ENCODE assay signal across 22 cellular contexts in genomic region chr5:112485802-112486427, GRCh38.
DNase-seq lines count a peak whose midpoint lies in the region; ATAC-seq and TF ChIP-seq lines count a peak whose summit lies in the region.
"Had no signal": no experiment of that assay in that cellular context is flagged by ENCODE, and none has a peak within 500 bp of the region (broad histone marks: within the 10 kb centered on the region; RNA-seq: fewer than 3 reads in every experiment).

No MANE protein-coding gene starts in this region.

- no peak overlapping the region for H3K27ac ChIP-seq in mammary epithelial cell (ENCODE audit: insufficient read depth, low read depth, low read length)
- no peak overlapping the region for H3K27ac ChIP-seq in breast epithelium
- H3K27ac ChIP-seq in transverse colon: no peak overlapping the region
- H3K27ac ChIP-seq: 22Rv1, KMS-11 had no signal

- intact Hi-C loops in mammary epithelial cell (cut with micrococcal nuclease): no loop called here
- intact Hi-C loops in breast epithelium (cut with DNase I; ENCODE audit: low total_unique reads): no loop called here
- intact Hi-C loops in transverse colon (cut with DNase I; ENCODE audit: low total_unique reads): no loop called here

- H3K9ac ChIP-seq in mammary epithelial cell (ENCODE audit: insufficient read depth, low read length): no peak overlapping the region
- H3K9ac ChIP-seq: KMS-11 had no signal

- ATAC-seq in left lobe of liver: peak; percentile 62

- peak overlapping the region; percentile 3 for H2AFZ ChIP-seq in mammary epithelial cell (ENCODE audit: low read depth, low read length)

- TF ChIP-seq CTCF in mammary epithelial cell (conservative IDR thresholded peaks at IDR 0.05 in 1 of 2, IDR thresholded peaks at IDR 0.05 in 1 of 2; ENCODE audit: extremely low read depth in 1 of 2, insufficient read depth in 1 of 2, low read depth in 1 of 2, low read length in 2 of 2) (no peak), breast epithelium (IDR thresholded peaks at IDR 0.05) (no peak), transverse colon (IDR thresholded peaks at IDR 0.05) (no peak)

- H3K27me3 ChIP-seq in mammary epithelial cell (ENCODE audit: insufficient read depth, low read length): no peaks in the 10 kb centered on the region
- H3K27me3 ChIP-seq in breast epithelium: no peaks in the 10 kb centered on the region
- H3K27me3 ChIP-seq in transverse colon: no peaks in the 10 kb centered on the region

- BruUV-seq in mammary epithelial cell (replicated peaks; lab: Mats Ljungman, UMichigan): no TSS peak

- H4K20me1 ChIP-seq in mammary epithelial cell (ENCODE audit: insufficient read depth, low read length): no peaks in the 10 kb centered on the region

- in situ Hi-C loops in mammary epithelial cell (cut with MboI; ENCODE audit: low sequenced_read_pairs in 2 of 2): no loop called here
- in situ Hi-C loops in transverse colon (cut with MboI; ENCODE audit: low pct_ligation_motif_present in 1 of 4, low pct_unique_long_range_greater_than_20kb in 1 of 4, low sequenced_read_pairs in 3 of 4): no loop called here

- TF ChIP-seq POLR2A in breast epithelium (IDR thresholded peaks at IDR 0.05): no peak
- no peak for TF ChIP-seq POLR2A in transverse colon (IDR thresholded peaks at IDR 0.05)

- no peaks in the 10 kb centered on the region for H3K79me2 ChIP-seq in mammary epithelial cell (ENCODE audit: insufficient read depth, low read length)

- dilution Hi-C loops in mammary epithelial cell (cut with HindIII; ENCODE audit: low sequenced_read_pairs): no loop called here

- CTCF ChIA-PET in mammary epithelial cell (lab: Charles Lee; ENCODE audit: low non-redundant PET): no interaction called here

- H3K36me3 ChIP-seq in mammary epithelial cell (ENCODE audit: insufficient read depth, low read length) (no peaks in the 10 kb centered on the region), breast epithelium (no peaks in the 10 kb centered on the region), transverse colon (no peaks in the 10 kb centered on the region)

- no peak overlapping the region for H3K4me2 ChIP-seq in mammary epithelial cell (ENCODE audit: insufficient read depth, low read depth, low read length)
- H3K4me2 ChIP-seq: KMS-11 had no signal

- WGBS in mammary epithelial cell (ENCODE audit: low coverage, missing lambda C conversion rate): 66% methylated on average over 2 of the region's 2 CpGs
- WGBS in transverse colon (ENCODE audit: low coverage in 1 of 2), 2 donors: 20 to 22% methylated on average over 1 to 2 of the region's 2 CpGs

- TF ChIP-seq EP300 in transverse colon (IDR thresholded peaks at IDR 0.05; ENCODE audit: low read depth): no peak

- DNase-seq in mammary epithelial cell (no peak), breast epithelium (ENCODE audit: low spot score in 2 of 2) (no peak), dermis blood vessel endothelial cell (peak; percentile 60), left lobe of liver (ENCODE audit: low spot score) (no peak), pulmonary artery endothelial cell (ENCODE audit: low read depth, low spot score) (peak; percentile 37), transverse colon (no peak), NOMO-1 treated with DMSO at 0.1 percent for 48 hours (lab: John Stamatoyannopoulos, UW; ENCODE audit: unreplicated experiment) (no peak), pons (ENCODE audit: low spot score) (no peak)
- DNase-seq: DMS 273 treated with DMSO at 0.1 percent for 48 hours, DND-41, H7, HFFc6, MV-4-11, NCI-H1417, NCI-H187, NCI-H2107, NCI-H2227 treated with DMSO at 0.1 percent for 48 hours, NCI-H510A treated with DMSO at 0.1 percent for 48 hours, NCI-H774, OCI-M1 had no signal

- H3K4me3 ChIP-seq in mammary epithelial cell (replicated peaks in 1 of 3; ENCODE audit: insufficient read depth in 1 of 3, low read depth in 2 of 3, low read length in 3 of 3): no peak overlapping the region
- H3K4me3 ChIP-seq in breast epithelium: no peak overlapping the region
- no peak overlapping the region for H3K4me3 ChIP-seq in transverse colon

- H3K4me1 ChIP-seq in mammary epithelial cell (ENCODE audit: insufficient read depth, low read length) (no peaks in the 10 kb centered on the region), breast epithelium (no peaks in the 10 kb centered on the region), transverse colon (peaks cover 0 to 3% (median 0%) of the 10 kb centered on the region in 4 donors)

- no peaks in the 10 kb centered on the region for H3K9me3 ChIP-seq in mammary epithelial cell (replicated peaks; ENCODE audit: insufficient read depth, low read length)
- no peaks in the 10 kb centered on the region for H3K9me3 ChIP-seq in breast epithelium
- H3K9me3 ChIP-seq in transverse colon: no peaks in the 10 kb centered on the region

Comparison
In these comparisons a context has a peak if more than half of its experiments do, and no peak if none do; other contexts are left out.
1. DNase-seq: peak in dermis blood vessel endothelial cell (single experiment) and pulmonary artery endothelial cell (single experiment); none in mammary epithelial cell (single experiment), breast epithelium (0 of 2), left lobe of liver (single experiment), transverse colon (single experiment), NOMO-1 treated with DMSO at 0.1 percent for 48 hours (single experiment) and pons (single experiment).